Comparison of ENCODE assay signal across 1 cellular context in the genomic region with DNA sequence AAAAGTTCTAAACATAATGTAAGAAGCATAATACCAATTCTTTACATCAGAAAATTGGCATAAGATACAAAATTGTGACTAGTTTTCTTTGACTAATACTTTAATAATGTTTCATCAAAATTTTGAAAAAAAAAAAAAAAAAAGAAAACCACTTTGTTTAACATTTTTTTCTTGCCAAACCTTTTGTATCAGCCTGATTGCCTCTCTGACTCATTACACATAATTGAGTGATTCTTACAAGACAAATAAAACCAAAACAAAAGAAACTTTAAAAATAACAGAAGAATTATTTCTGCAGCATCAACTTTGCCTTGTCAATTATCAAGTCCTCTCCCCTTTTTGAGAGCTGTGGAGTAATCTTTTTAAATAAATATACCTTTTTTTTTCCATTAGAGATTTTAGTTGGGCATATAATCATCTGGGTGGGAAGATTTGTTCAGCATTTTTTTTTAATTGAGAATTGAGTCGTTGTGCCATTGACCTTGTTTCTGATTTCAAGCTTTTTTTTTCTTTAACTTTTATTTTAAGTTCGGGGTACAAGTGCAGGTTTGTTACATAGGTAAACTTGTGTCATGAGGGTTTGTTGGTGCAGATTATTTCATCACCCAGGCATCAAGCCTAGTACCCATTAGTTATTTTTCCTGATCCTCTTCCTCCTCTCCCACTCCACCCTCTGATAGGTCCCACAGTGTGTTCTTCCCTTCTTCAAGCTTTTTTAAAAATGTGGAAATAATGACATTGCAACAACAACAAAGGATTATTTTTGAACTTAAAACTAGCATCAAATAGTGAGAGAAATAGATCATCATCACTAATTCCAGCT.
TF ChIP-seq lines count a peak whose summit lies in the region.

No MANE protein-coding gene starts in this region.

TF ChIP-seq in WTC11, 78 proteins besides CTCF, POLR2A, EP300 and RAD21 (continued from another document):
- TF ChIP-seq, protein P1, sequence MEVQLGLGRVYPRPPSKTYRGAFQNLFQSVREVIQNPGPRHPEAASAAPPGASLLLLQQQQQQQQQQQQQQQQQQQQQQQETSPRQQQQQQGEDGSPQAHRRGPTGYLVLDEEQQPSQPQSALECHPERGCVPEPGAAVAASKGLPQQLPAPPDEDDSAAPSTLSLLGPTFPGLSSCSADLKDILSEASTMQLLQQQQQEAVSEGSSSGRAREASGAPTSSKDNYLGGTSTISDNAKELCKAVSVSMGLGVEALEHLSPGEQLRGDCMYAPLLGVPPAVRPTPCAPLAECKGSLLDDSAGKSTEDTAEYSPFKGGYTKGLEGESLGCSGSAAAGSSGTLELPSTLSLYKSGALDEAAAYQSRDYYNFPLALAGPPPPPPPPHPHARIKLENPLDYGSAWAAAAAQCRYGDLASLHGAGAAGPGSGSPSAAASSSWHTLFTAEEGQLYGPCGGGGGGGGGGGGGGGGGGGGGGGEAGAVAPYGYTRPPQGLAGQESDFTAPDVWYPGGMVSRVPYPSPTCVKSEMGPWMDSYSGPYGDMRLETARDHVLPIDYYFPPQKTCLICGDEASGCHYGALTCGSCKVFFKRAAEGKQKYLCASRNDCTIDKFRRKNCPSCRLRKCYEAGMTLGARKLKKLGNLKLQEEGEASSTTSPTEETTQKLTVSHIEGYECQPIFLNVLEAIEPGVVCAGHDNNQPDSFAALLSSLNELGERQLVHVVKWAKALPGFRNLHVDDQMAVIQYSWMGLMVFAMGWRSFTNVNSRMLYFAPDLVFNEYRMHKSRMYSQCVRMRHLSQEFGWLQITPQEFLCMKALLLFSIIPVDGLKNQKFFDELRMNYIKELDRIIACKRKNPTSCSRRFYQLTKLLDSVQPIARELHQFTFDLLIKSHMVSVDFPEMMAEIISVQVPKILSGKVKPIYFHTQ (CRISPR knock-in tag; IDR thresholded peaks at IDR 0.05), result no peak
- TF ChIP-seq EMX1 (CRISPR knock-in tag; IDR thresholded peaks at IDR 0.05) (no peak), TEAD1 (CRISPR knock-in tag; IDR thresholded peaks at IDR 0.05) (no peak), ZNF416 (CRISPR knock-in tag; IDR thresholded peaks at IDR 0.05) (no peak), ATF1 (CRISPR knock-in tag; IDR thresholded peaks at IDR 0.05) (no peak), FOXP1 (CRISPR knock-in tag; IDR thresholded peaks at IDR 0.05; ENCODE audit: borderline replicate concordance) (no peak), SMAD4 (CRISPR knock-in tag; IDR thresholded peaks at IDR 0.05) (no peak), NFE2L1 (CRISPR knock-in tag; IDR thresholded peaks at IDR 0.05) (no peak)
- TF ChIP-seq, protein P2, sequence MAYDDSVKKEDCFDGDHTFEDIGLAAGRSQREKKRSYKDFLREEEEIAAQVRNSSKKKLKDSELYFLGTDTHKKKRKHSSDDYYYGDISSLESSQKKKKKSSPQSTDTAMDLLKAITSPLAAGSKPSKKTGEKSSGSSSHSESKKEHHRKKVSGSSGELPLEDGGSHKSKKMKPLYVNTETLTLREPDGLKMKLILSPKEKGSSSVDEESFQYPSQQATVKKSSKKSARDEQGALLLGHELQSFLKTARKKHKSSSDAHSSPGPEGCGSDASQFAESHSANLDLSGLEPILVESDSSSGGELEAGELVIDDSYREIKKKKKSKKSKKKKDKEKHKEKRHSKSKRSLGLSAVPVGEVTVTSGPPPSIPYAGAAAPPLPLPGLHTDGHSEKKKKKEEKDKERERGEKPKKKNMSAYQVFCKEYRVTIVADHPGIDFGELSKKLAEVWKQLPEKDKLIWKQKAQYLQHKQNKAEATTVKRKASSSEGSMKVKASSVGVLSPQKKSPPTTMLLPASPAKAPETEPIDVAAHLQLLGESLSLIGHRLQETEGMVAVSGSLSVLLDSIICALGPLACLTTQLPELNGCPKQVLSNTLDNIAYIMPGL (CRISPR knock-in tag; IDR thresholded peaks at IDR 0.05), result no peak
- TF ChIP-seq, protein P3, sequence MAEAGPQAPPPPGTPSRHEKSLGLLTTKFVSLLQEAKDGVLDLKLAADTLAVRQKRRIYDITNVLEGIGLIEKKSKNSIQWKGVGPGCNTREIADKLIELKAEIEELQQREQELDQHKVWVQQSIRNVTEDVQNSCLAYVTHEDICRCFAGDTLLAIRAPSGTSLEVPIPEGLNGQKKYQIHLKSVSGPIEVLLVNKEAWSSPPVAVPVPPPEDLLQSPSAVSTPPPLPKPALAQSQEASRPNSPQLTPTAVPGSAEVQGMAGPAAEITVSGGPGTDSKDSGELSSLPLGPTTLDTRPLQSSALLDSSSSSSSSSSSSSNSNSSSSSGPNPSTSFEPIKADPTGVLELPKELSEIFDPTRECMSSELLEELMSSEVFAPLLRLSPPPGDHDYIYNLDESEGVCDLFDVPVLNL (CRISPR knock-in tag; IDR thresholded peaks at IDR 0.05; ENCODE audit: borderline replicate concordance, low read depth), result no peak
- TF ChIP-seq, protein P4, sequence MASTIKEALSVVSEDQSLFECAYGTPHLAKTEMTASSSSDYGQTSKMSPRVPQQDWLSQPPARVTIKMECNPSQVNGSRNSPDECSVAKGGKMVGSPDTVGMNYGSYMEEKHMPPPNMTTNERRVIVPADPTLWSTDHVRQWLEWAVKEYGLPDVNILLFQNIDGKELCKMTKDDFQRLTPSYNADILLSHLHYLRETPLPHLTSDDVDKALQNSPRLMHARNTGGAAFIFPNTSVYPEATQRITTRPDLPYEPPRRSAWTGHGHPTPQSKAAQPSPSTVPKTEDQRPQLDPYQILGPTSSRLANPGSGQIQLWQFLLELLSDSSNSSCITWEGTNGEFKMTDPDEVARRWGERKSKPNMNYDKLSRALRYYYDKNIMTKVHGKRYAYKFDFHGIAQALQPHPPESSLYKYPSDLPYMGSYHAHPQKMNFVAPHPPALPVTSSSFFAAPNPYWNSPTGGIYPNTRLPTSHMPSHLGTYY (CRISPR knock-in tag; IDR thresholded peaks at IDR 0.05), result no peak
- TF ChIP-seq, protein P5, sequence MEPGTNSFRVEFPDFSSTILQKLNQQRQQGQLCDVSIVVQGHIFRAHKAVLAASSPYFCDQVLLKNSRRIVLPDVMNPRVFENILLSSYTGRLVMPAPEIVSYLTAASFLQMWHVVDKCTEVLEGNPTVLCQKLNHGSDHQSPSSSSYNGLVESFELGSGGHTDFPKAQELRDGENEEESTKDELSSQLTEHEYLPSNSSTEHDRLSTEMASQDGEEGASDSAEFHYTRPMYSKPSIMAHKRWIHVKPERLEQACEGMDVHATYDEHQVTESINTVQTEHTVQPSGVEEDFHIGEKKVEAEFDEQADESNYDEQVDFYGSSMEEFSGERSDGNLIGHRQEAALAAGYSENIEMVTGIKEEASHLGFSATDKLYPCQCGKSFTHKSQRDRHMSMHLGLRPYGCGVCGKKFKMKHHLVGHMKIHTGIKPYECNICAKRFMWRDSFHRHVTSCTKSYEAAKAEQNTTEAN (CRISPR knock-in tag; IDR thresholded peaks at IDR 0.05), result no peak
